ENCODE assay signal across 8 cellular contexts in genomic region chr17:7915611-7916382, GRCh38. TPM values are rescaled to one million over a fixed set of nuclear protein-coding genes. Genes with fewer than 3 reads are reported as not detected.
DNase-seq lines count a peak whose midpoint lies in the region; ATAC-seq and TF ChIP-seq lines count a peak whose summit lies in the region.

RNF227 (minus strand) TSS chr17:7916289; CDS start chr17:7916195, 94 bp downstream.

- ATAC-seq in HG02678 (IDR thresholded peaks at IDR 0.05; ENCODE audit: unreplicated experiment), result peak; percentile 76

- peak within 1 kb of the TSS; percentile 84 for H3K9ac ChIP-seq in adipocyte (ENCODE audit: low read length)

- 1% methylated on average over 90 of the region's 100 CpGs; no CpG with 5 or more reads in 1 of the 2 donors for WGBS in transverse colon (ENCODE audit: low coverage in 1 of 2), 2 donors

- DNase-seq in GM06990 (ENCODE audit: extremely low read depth, insufficient read length) (peak; percentile 91), NCI-H1417 treated with DMSO at 0.1 percent for 48 hours (lab: John Stamatoyannopoulos, UW) (peak; percentile 67), SW 1271 (lab: John Stamatoyannopoulos, UW) (peak; percentile 73 to 90), adipocyte (ENCODE audit: low read depth) (peak; percentile 99), cardiac septum (ENCODE audit: low spot score) (peak; percentile 94), pons (ENCODE audit: low spot score) (peak; percentile 79), transverse colon (peak; percentile 94)

- TF ChIP-seq EP300 in transverse colon (IDR thresholded peaks at IDR 0.05; ENCODE audit: low read depth), result no peak

- peaks cover 10% of the 10 kb centered on the region for H3K36me3 ChIP-seq in GM06990 (ENCODE audit: control insufficient read depth, insufficient read depth, low read length)
- peaks cover 11% of the 10 kb centered on the region for H3K36me3 ChIP-seq in adipocyte (ENCODE audit: control insufficient read depth, insufficient read depth, low read length, severe bottlenecking)
- H3K36me3 ChIP-seq in transverse colon, result peaks cover 0 to 3% (median 0%) of the 10 kb centered on the region in 4 donors

- in situ Hi-C loops in transverse colon (cut with MboI; ENCODE audit: low pct_ligation_motif_present in 1 of 4, low pct_unique_long_range_greater_than_20kb in 1 of 4, low sequenced_read_pairs in 3 of 4), result no loop called here

- no peak for TF ChIP-seq CTCF in GM06990 (IDR thresholded peaks at IDR 0.05; ENCODE audit: insufficient read depth, low read length, poor library complexity, severe bottlenecking)
- TF ChIP-seq CTCF in transverse colon (IDR thresholded peaks at IDR 0.05), result no peak

- peak; percentile 20 for TF ChIP-seq POLR2A in transverse colon (IDR thresholded peaks at IDR 0.05)

- peak within 1 kb of the TSS; percentile 66 for H3K4me3 ChIP-seq in GM06990 (replicated peaks; ENCODE audit: low read depth, low read length)
- peak within 1 kb of the TSS; percentile 82 for H3K4me3 ChIP-seq in adipocyte (ENCODE audit: low read length)
- peak within 1 kb of the TSS; percentile 35 to 61 (median 48) for H3K4me3 ChIP-seq in transverse colon

- H3K9me3 ChIP-seq in adipocyte (ENCODE audit: control insufficient read depth, low read length) (no peaks in the 10 kb centered on the region), transverse colon (no peaks in the 10 kb centered on the region)

- H3K4me1 ChIP-seq in adipocyte (ENCODE audit: control insufficient read depth, insufficient read depth, low read length), result peaks cover 17% of the 10 kb centered on the region
- peaks cover 6 to 27% (median 20%) of the 10 kb centered on the region in 4 donors for H3K4me1 ChIP-seq in transverse colon

- H3K27ac ChIP-seq in transverse colon, result peak within 1 kb of the TSS; percentile 86 to 97 (median 92)

- intact Hi-C loops in cardiac septum (cut with DNase I), result loop anchor here (1.0 to 2.0 kb wide), 3 partner anchors 15 to 125 kb away; partner anchors contain the start of genes CHD3 and TRAPPC1
- intact Hi-C loops in transverse colon (cut with DNase I; ENCODE audit: low total_unique reads), result no loop called here

- H3K27me3 ChIP-seq in GM06990 (replicated peaks; ENCODE audit: control insufficient read depth, insufficient read depth, low read length), result no peaks in the 10 kb centered on the region
- H3K27me3 ChIP-seq in adipocyte (replicated peaks; ENCODE audit: control insufficient read depth, insufficient read depth, low read length), result no peaks in the 10 kb centered on the region
- no peaks in the 10 kb centered on the region for H3K27me3 ChIP-seq in transverse colon

RNA-seq across cellular contexts. Expression of gene RNF227, which starts in this region (rescaled TPM):
- 1.00 TPM for total RNA-seq in cardiac septum
- total RNA-seq in transverse colon, result 1 to 10 TPM in 2 of 4 donors, under 1 TPM in 1, not detected in 1; 0.75 to 3.4 (median 2.7) TPM

Comparison
In these comparisons a context has a peak if more than half of its experiments do, and no peak if none do; other contexts are left out.
1. Peak in every context shown above with its lines: DNase-seq, ATAC-seq, H3K4me3 ChIP-seq and H3K27ac ChIP-seq.
2. Peak in DNase-seq in cardiac septum; RNA of the gene not detected or under 1 TPM.